ENCODE assay signal across 18 cellular contexts in the genomic region with DNA sequence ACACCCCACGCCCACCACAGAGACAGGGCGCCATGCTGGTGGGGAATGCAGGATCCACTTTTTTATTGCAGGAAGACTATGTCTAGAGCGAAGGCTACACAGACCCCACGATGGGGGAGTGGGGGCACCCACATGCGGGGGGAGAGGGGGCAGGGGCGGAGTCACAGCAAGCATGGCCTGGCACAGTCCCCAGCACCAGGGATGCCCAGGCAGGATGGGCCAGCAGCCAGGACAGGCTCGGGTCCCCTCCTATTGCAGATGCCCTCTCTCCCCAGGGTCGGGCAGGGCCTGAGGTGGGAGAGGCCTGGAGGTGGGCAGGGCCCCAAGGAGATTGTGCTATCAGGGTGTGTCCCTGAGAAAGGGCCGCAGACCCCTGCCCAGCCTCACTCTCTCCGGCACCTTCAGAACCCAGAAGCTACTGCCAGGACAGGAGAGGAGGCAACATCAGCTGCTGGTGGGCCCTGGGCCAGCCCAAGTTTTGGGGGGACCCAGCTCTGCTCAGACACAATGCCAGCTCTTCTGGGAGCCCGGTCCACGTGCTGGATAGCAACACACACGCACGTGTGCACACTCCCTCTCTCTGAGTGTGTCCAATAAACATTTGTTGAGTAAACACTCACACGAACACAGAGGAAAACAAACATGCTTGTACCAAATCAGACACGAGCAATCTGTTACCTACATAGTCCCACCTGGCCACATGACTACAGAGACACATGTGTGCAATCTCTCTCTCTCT. TPM values are rescaled to one million over a fixed set of nuclear protein-coding genes. Genes with fewer than 3 reads are reported as not detected.
"Had no signal": no experiment of that assay in that cellular context is flagged by ENCODE, and none has a peak within 500 bp of the region (broad histone marks: within the 10 kb centered on the region; RNA-seq: fewer than 3 reads in every experiment).

No MANE protein-coding gene starts in this region.

- H3K36me3 Mint-ChIP-seq: mesothelial cell of epicardium had no signal

- H3K9me3 ChIP-seq: thyroid gland had no signal

- H3K27ac ChIP-seq: esophagus squamous epithelium, foreskin keratinocyte, psoas muscle, suprapubic skin, thyroid gland had no signal

- H3K4me3 ChIP-seq: esophagus squamous epithelium, psoas muscle, smooth muscle cell, suprapubic skin, thyroid gland had no signal

- DNase-seq: effector memory CD8-positive, alpha-beta T cell; esophagus squamous epithelium; foreskin keratinocyte; immature natural killer cell; mammary epithelial cell; psoas muscle; retina; stimulated activated CD4-positive, alpha-beta T cell treated with anti-CD3 and anti-CD28 coated beads, Interleukin-2, amount 100 ng/mL, for 48 hours; stimulated activated naive CD8-positive, alpha-beta T cell treated with anti-CD3 and anti-CD28 coated beads, Interleukin-15, Interleukin-2, amounts not matched to agents 100 U/mL and 50 U/mL, for 24 hours; thyroid gland had no signal

- H3K27me3 ChIP-seq: thyroid gland had no signal

- ATAC-seq: effector memory CD8-positive, alpha-beta T cell; foreskin keratinocyte; psoas muscle; stimulated activated naive CD8-positive, alpha-beta T cell treated with anti-CD3 and anti-CD28 coated beads, Interleukin-15, Interleukin-2, amounts not matched to agents 100 U/mL and 50 U/mL, for 24 hours had no signal

- H3K4me1 ChIP-seq: foreskin keratinocyte, psoas muscle, suprapubic skin, thyroid gland had no signal

- H3K27ac Mint-ChIP-seq: dendritic cell treated with granulocyte-macrophage colony-stimulating factor and Interleukin-4, amounts not matched to agents 40 ng/mL and 50 ng/mL, for 4 days; effector memory CD8-positive, alpha-beta T cell; immature natural killer cell; mesothelial cell of epicardium; natural killer cell treated with Interleukin-12 subunit alpha and Interleukin-12 subunit beta and Interleukin-15 and Interleukin-18, amount 100 ng/mL, for 72 hours; type B pancreatic cell had no signal

- H3K4me3 Mint-ChIP-seq: dendritic cell treated with granulocyte-macrophage colony-stimulating factor and Interleukin-4, amounts not matched to agents 40 ng/mL and 50 ng/mL, for 4 days; effector memory CD8-positive, alpha-beta T cell; immature natural killer cell; mesothelial cell of epicardium; natural killer cell treated with Interleukin-12 subunit alpha and Interleukin-12 subunit beta and Interleukin-15 and Interleukin-18, amount 100 ng/mL, for 72 hours; type B pancreatic cell had no signal

- H3K36me3 ChIP-seq: esophagus squamous epithelium, suprapubic skin, thyroid gland had no signal

- H3K4me2 ChIP-seq: smooth muscle cell had no signal

RNA-seq across cellular contexts. Expression of a gene that starts 6.5 kb away (rescaled TPM):
- total RNA-seq: epithelial cell of proximal tubule; natural killer cell treated with Interleukin-12 subunit alpha and Interleukin-12 subunit beta and Interleukin-15 and Interleukin-18, amount 100 ng/mL, for 72 hours had no signal

RNA-seq across cellular contexts. Expression of a gene that starts 12.2 kb away (rescaled TPM):
- total RNA-seq: myocyte had no signal
